In the genomic region with DNA sequence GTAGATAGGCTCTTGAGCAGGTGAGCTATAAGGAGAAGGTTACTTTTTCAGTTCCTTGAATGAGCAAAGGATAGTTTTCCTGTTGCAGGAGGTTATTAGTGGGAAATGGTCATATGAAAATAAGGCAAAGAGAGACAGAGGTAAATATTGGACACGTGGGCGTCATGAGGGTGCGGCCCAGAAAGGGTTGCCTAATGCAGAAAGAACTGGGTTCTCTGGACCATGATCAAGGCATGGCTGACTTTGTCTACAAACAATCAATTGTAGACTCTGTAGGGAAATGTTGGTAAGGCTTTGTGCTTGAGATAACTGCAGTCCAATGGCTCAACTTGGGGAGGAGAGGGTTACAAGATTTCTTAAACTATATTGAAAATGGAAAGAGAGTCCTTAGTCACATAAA, we compare ENCODE assay signal across 11 cellular contexts.
"Had no signal": no experiment of that assay in that cellular context is flagged by ENCODE, and none has a peak within 500 bp of the region (broad histone marks: within the 10 kb centered on the region; RNA-seq: fewer than 3 reads in every experiment).

No MANE protein-coding gene starts in this region.

- ATAC-seq: GM23338, HCT116 had no signal

- H3K9me3 ChIP-seq: HAP-1 had no signal

- H2AFZ ChIP-seq: GM23248, GM23338 had no signal

- FAIRE-seq: H1, H54 had no signal

- H3K4me1 ChIP-seq: HAP-1 had no signal

- H3K4me2 ChIP-seq: GM23338 had no signal

- H3K9ac ChIP-seq: GM23248 had no signal

- H3K4me3 ChIP-seq: GM23248, GM23338, HAP-1 had no signal

- H3K27ac ChIP-seq: GM23248 had no signal

- H3K36me3 ChIP-seq: HAP-1 had no signal

- DNase-seq: GM23248, GOT3, H7, H9, HCEC 1CT, HFFc6 had no signal
